In the genomic region with DNA sequence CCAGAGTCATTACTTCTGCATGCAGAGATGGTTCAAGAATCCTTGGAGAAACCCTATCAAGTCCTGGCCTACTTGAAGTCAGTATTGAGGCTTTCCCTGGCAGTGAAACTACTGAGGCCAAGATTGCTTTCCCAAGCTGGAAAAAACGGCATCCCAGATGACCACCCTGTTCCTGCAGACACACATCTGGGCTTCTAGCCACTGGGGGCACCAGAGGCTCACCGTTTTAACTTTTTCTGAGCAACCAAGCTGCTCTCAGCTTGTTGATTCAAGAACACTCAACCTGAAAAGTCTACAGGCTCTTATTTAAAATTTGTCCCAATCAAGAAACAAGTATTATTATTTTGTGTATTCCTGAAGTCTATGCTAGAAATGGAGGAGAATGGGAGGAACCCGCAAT, we compare ENCODE assay signal across 11 cellular contexts.
A peak's percentile ranks its signal among the peaks of the same experiment; 100 is the strongest.
DNase-seq lines count a peak whose midpoint lies in the region; ATAC-seq and TF ChIP-seq lines count a peak whose summit lies in the region.
"Had no signal": no experiment of that assay in that cellular context is flagged by ENCODE, and none has a peak within 500 bp of the region (broad histone marks: within the 10 kb centered on the region; RNA-seq: fewer than 3 reads in every experiment).

No MANE protein-coding gene starts in this region.

- no peak for ATAC-seq in GM19351 (IDR thresholded peaks at IDR 0.05; ENCODE audit: unreplicated experiment)
- no peak for ATAC-seq in right cardiac atrium

- intact Hi-C loops in right cardiac atrium (cut with DNase I) = no loop called here

- H3K36me3 ChIP-seq in endodermal cell (ENCODE audit: control insufficient read depth, insufficient read depth, low read length) (no peaks in the 10 kb centered on the region), osteoblast (ENCODE audit: insufficient read depth, low read length) (no peaks in the 10 kb centered on the region)
- H3K36me3 ChIP-seq: prostate gland had no signal

- DNase-seq in DMS53 (lab: John Stamatoyannopoulos, UW) = peak; percentile 21
- DNase-seq in DMS53 treated with DMSO at 0.1 percent for 48 hours (lab: John Stamatoyannopoulos, UW; ENCODE audit: unreplicated experiment) = no peak
- DNase-seq in NB4 (ENCODE audit: low read depth) = peak; percentile 43
- DNase-seq in endodermal cell = peak; percentile 83
- DNase-seq in osteoblast (ENCODE audit: insufficient read length, low spot score, missing footprints) = no peak
- no peak for DNase-seq in right cardiac atrium
- DNase-seq in KG1 (lab: John Stamatoyannopoulos, UW) = no peak
- DNase-seq: Right ventricle myocardium superior had no signal

- peaks cover 39% of the 10 kb centered on the region for H3K9me3 Mint-ChIP-seq in endodermal cell

- 37 to 56% methylated on average over 2 to 3 of the region's 3 CpGs for WGBS in endodermal cell (ENCODE audit: insufficient coverage in 1 of 2, insufficient read length in 1 of 2), 2 experiments
- WGBS in right cardiac atrium = 44% methylated on average over 3 of the region's 3 CpGs

- H3K4me1 Mint-ChIP-seq in endodermal cell = no peaks in the 10 kb centered on the region

- H3K9ac ChIP-seq in endodermal cell (ENCODE audit: extremely low read depth, low read length, poor library complexity, severe bottlenecking) = no peak overlapping the region

- no peaks in the 10 kb centered on the region for H4K20me1 ChIP-seq in osteoblast (ENCODE audit: insufficient read depth, low read length)

- peaks cover 2% of the 10 kb centered on the region for H3K27me3 Mint-ChIP-seq in endodermal cell (ENCODE audit: insufficient read depth)

- no peak overlapping the region for H2AFZ ChIP-seq in osteoblast (ENCODE audit: low read length)

- peaks cover 13% of the 10 kb centered on the region for H3K9me3 ChIP-seq in endodermal cell (ENCODE audit: control insufficient read depth, low read length)
- H3K9me3 ChIP-seq in osteoblast (ENCODE audit: low read depth, low read length) = peaks cover 1% of the 10 kb centered on the region
- H3K9me3 ChIP-seq in right cardiac atrium (ENCODE audit: control insufficient read depth, low read length) = no peaks in the 10 kb centered on the region
- H3K9me3 ChIP-seq: prostate gland had no signal

- no peak overlapping the region for H3K4me3 Mint-ChIP-seq in endodermal cell

- H3K27ac ChIP-seq in endodermal cell (ENCODE audit: low read depth, low read length) = no peak overlapping the region
- H3K27ac ChIP-seq in osteoblast (ENCODE audit: low read depth, low read length) = no peak overlapping the region
- no peak overlapping the region for H3K27ac ChIP-seq in right cardiac atrium (ENCODE audit: low read length)
- H3K27ac ChIP-seq: HL-60, prostate gland had no signal

- H3K79me2 ChIP-seq in osteoblast (ENCODE audit: insufficient read depth, low read length) = no peaks in the 10 kb centered on the region

- H3K27me3 ChIP-seq in endodermal cell (ENCODE audit: control insufficient read depth, insufficient read depth, low read length, poor library complexity, severe bottlenecking) (no peaks in the 10 kb centered on the region), osteoblast (ENCODE audit: insufficient read depth, low read length) (no peaks in the 10 kb centered on the region), right cardiac atrium (ENCODE audit: control insufficient read depth, insufficient read depth) (no peaks in the 10 kb centered on the region)

- TF ChIP-seq CTCF in NB4 (IDR thresholded peaks at IDR 0.05; ENCODE audit: low read depth, low read length) (peak; percentile 38), endodermal cell (conservative IDR thresholded peaks at IDR 0.05) (peak; percentile 76), osteoblast (IDR thresholded peaks at IDR 0.05; ENCODE audit: extremely low read depth, low read depth, low read length) (peak; percentile 54)

- no peak overlapping the region for H3K4me2 ChIP-seq in osteoblast (ENCODE audit: insufficient read depth, low read length)

- H3K4me3 ChIP-seq in NB4 (ENCODE audit: low read depth, low read length) (no peak overlapping the region), endodermal cell (ENCODE audit: low read length) (no peak overlapping the region), osteoblast (ENCODE audit: insufficient read depth, low read length) (no peak overlapping the region), right cardiac atrium (ENCODE audit: low read length) (no peak overlapping the region)
- H3K4me3 ChIP-seq: prostate gland had no signal

- no peak overlapping the region for H3K27ac Mint-ChIP-seq in endodermal cell

- H3K36me3 Mint-ChIP-seq in endodermal cell (ENCODE audit: low read depth) = peaks cover 3% of the 10 kb centered on the region

- TF ChIP-seq POLR2A in NB4 (IDR thresholded peaks at IDR 0.05; ENCODE audit: extremely low read depth, insufficient read length) = no peak

- no peaks in the 10 kb centered on the region for H3K4me1 ChIP-seq in endodermal cell (ENCODE audit: control insufficient read depth, insufficient read depth, low read length)
- no peaks in the 10 kb centered on the region for H3K4me1 ChIP-seq in osteoblast (ENCODE audit: insufficient read depth, low read length)
- H3K4me1 ChIP-seq in right cardiac atrium (ENCODE audit: control insufficient read depth, insufficient read depth, low read length) = no peaks in the 10 kb centered on the region
- H3K4me1 ChIP-seq: prostate gland had no signal

Comparison
In these comparisons a context has a peak if more than half of its experiments do, and no peak if none do; other contexts are left out.
1. DNase-seq: peak in DMS53 (single experiment), NB4 (single experiment) and endodermal cell (single experiment); none in DMS53 treated with DMSO at 0.1 percent for 48 hours (single experiment), osteoblast (single experiment), right cardiac atrium (0 of 3) and KG1 (single experiment).
2. Peak in every context shown above with its lines, with median percentiles within 50 percentile points of each other: CTCF ChIP-seq.